ENCODE assay signal across 8 cellular contexts in the genomic region with DNA sequence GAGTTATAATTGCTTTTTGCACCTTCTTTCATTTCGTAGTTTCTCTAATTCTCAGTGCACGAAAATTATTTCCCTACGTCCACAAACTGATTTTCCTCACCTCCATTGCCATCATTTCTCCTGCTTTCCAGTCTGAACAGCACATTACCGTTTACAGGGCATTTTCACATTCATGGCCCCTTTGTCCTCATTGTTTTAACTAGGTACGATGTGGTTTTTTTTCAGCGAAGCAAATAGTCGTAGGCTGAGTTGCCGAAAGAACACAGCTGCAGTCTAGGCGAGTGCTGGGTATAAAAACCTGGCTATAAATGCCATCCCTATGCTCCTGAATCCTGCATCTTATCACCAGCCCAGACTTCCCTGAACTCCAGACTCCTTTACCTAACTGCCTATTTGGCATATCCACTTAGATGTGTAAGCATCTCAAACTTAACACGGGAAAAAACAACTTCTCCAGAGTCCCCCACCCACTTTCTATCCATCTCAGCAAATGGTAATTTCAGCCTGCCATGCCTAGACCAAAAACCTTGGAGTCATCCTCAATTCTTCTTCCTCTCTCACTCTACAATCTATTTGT. TPM values are rescaled to one million over a fixed set of nuclear protein-coding genes. Genes with fewer than 3 reads are reported as not detected.
A peak's percentile ranks its signal among the peaks of the same experiment; 100 is the strongest.
DNase-seq lines count a peak whose midpoint lies in the region; ATAC-seq lines count a peak whose summit lies in the region.

No MANE protein-coding gene starts in this region.

- no peaks in the 10 kb centered on the region for H3K36me3 Mint-ChIP-seq in CD4-positive, CD25-positive, alpha-beta regulatory T cell
- H3K36me3 Mint-ChIP-seq in natural killer cell treated with Interleukin-12 subunit alpha and Interleukin-12 subunit beta and Interleukin-15 and Interleukin-18, amount 100 ng/mL, for 72 hours = no peaks in the 10 kb centered on the region

- WGBS in ectodermal cell, 2 experiments = 4% methylated on average over 10 of the region's 10 CpGs

- DNase-seq in CD4-positive, CD25-positive, alpha-beta regulatory T cell = peak in 1 of 3 donors; percentile 29
- DNase-seq in NCI-H526 treated with DMSO at 0.1 percent for 48 hours (lab: John Stamatoyannopoulos, UW) = peak; percentile 46
- no peak for DNase-seq in natural killer cell treated with Interleukin-12 subunit alpha and Interleukin-12 subunit beta and Interleukin-15 and Interleukin-18, amount 100 ng/mL, for 72 hours (ENCODE audit: low spot score)
- DNase-seq in left colon = no peak

- H3K4me1 Mint-ChIP-seq in CD4-positive, CD25-positive, alpha-beta regulatory T cell = peaks cover 24 to 61% (median 40%) of the 10 kb centered on the region in 4 donors
- H3K4me1 Mint-ChIP-seq in natural killer cell treated with Interleukin-12 subunit alpha and Interleukin-12 subunit beta and Interleukin-15 and Interleukin-18, amount 100 ng/mL, for 72 hours (ENCODE audit: low read depth in 2 of 2) = peaks cover 28 to 36% of the 10 kb centered on the region in 2 donors

- ATAC-seq in CD4-positive, CD25-positive, alpha-beta regulatory T cell (ENCODE audit: low read depth in 2 of 2) = no peak
- no peak for ATAC-seq in natural killer cell treated with Interleukin-12 subunit alpha and Interleukin-12 subunit beta and Interleukin-15 and Interleukin-18, amount 100 ng/mL, for 72 hours
- ATAC-seq in GM18520 (IDR thresholded peaks at IDR 0.05; ENCODE audit: unreplicated experiment) (no peak), left colon (no peak), HG03565 (IDR thresholded peaks at IDR 0.05; ENCODE audit: unreplicated experiment) (no peak), GM21717 (IDR thresholded peaks at IDR 0.05; ENCODE audit: unreplicated experiment) (no peak)

- intact Hi-C loops in left colon (cut with DNase I, micrococcal nuclease) = no loop called here

- peak overlapping the region; percentile 73 for H3K27ac ChIP-seq in CD4-positive, CD25-positive, alpha-beta regulatory T cell (ENCODE audit: insufficient read depth, low read length, poor library complexity, severe bottlenecking)
- no peak overlapping the region for H3K27ac ChIP-seq in ectodermal cell (ENCODE audit: insufficient read depth, low read depth, low read length, poor library complexity, severe bottlenecking)

- H3K27me3 ChIP-seq in CD4-positive, CD25-positive, alpha-beta regulatory T cell (ENCODE audit: control insufficient read depth, insufficient read depth, low read length) = no peaks in the 10 kb centered on the region
- no peaks in the 10 kb centered on the region for H3K27me3 ChIP-seq in ectodermal cell (ENCODE audit: control insufficient read depth, insufficient read depth, low read length, poor library complexity, severe bottlenecking)

- peaks cover 22% of the 10 kb centered on the region for H3K4me1 ChIP-seq in CD4-positive, CD25-positive, alpha-beta regulatory T cell (ENCODE audit: control insufficient read depth, insufficient read depth, low read length, poor library complexity, severe bottlenecking)
- peaks cover 8% of the 10 kb centered on the region for H3K4me1 ChIP-seq in ectodermal cell (ENCODE audit: control insufficient read depth, insufficient read depth, low read length)

- no peaks in the 10 kb centered on the region for H3K9me3 ChIP-seq in CD4-positive, CD25-positive, alpha-beta regulatory T cell (ENCODE audit: control insufficient read depth in 2 of 2, low read length in 2 of 2)
- H3K9me3 ChIP-seq in ectodermal cell (ENCODE audit: control insufficient read depth, low read length) = no peaks in the 10 kb centered on the region

- H3K27ac Mint-ChIP-seq in CD4-positive, CD25-positive, alpha-beta regulatory T cell = peak overlapping the region; percentile 74 to 93 (median 90)
- H3K27ac Mint-ChIP-seq in natural killer cell treated with Interleukin-12 subunit alpha and Interleukin-12 subunit beta and Interleukin-15 and Interleukin-18, amount 100 ng/mL, for 72 hours = peak overlapping the region; percentile 58 to 79

- peaks cover 8% of the 10 kb centered on the region for H3K27me3 Mint-ChIP-seq in CD4-positive, CD25-positive, alpha-beta regulatory T cell
- peaks cover 0 to 2% of the 10 kb centered on the region in 2 donors for H3K27me3 Mint-ChIP-seq in natural killer cell treated with Interleukin-12 subunit alpha and Interleukin-12 subunit beta and Interleukin-15 and Interleukin-18, amount 100 ng/mL, for 72 hours

- peak overlapping the region; percentile 94 to 97 (median 96) for H3K4me3 Mint-ChIP-seq in CD4-positive, CD25-positive, alpha-beta regulatory T cell
- H3K4me3 Mint-ChIP-seq in natural killer cell treated with Interleukin-12 subunit alpha and Interleukin-12 subunit beta and Interleukin-15 and Interleukin-18, amount 100 ng/mL, for 72 hours = peak overlapping the region; percentile 88

- no peaks in the 10 kb centered on the region for H3K36me3 ChIP-seq in CD4-positive, CD25-positive, alpha-beta regulatory T cell (ENCODE audit: control insufficient read depth, insufficient read depth, low read length)
- no peaks in the 10 kb centered on the region for H3K36me3 ChIP-seq in ectodermal cell (ENCODE audit: control insufficient read depth, insufficient read depth, low read length)

- peak overlapping the region; percentile 97 for H3K4me3 ChIP-seq in CD4-positive, CD25-positive, alpha-beta regulatory T cell (ENCODE audit: low read depth, low read length)
- peak overlapping the region; percentile 80 for H3K4me3 ChIP-seq in ectodermal cell (ENCODE audit: insufficient read depth, low read depth, low read length)

- H3K9me3 Mint-ChIP-seq in CD4-positive, CD25-positive, alpha-beta regulatory T cell = peaks cover 0 to 1% (median 0%) of the 10 kb centered on the region in 7 donors
- H3K9me3 Mint-ChIP-seq in natural killer cell treated with Interleukin-12 subunit alpha and Interleukin-12 subunit beta and Interleukin-15 and Interleukin-18, amount 100 ng/mL, for 72 hours = no peaks in the 10 kb centered on the region

RNA-seq across cellular contexts. Expression of a gene that starts 0.7 kb away (rescaled TPM):
- total RNA-seq in CD4-positive, CD25-positive, alpha-beta regulatory T cell = 0.25 TPM
- polyA plus RNA-seq in CD4-positive, CD25-positive, alpha-beta regulatory T cell = 1 to 10 TPM in 1 of 4 donors, under 1 TPM in 3; 0.08 to 1.1 (median 0.14) TPM
- polyA plus RNA-seq in ectodermal cell (2013, experiment 1 of 4) = 4.5 TPM
- 3.2 TPM for polyA plus RNA-seq in ectodermal cell (2013, experiment 2 of 4)
- polyA plus RNA-seq in ectodermal cell (2013, experiment 3 of 4) = 2.4 TPM
- 3.4 TPM for polyA plus RNA-seq in ectodermal cell (2013, experiment 4 of 4)
- total RNA-seq in natural killer cell treated with Interleukin-12 subunit alpha and Interleukin-12 subunit beta and Interleukin-15 and Interleukin-18, amount 100 ng/mL, for 72 hours = 1 to 10 TPM in 1 of 2 donors, under 1 TPM in 1; 0.31 to 1.5 TPM
- total RNA-seq in left colon = 1 to 10 TPM; 8.2 to 8.6 TPM
